In genomic region chr18:5890606-5891360, GRCh38 we compare ENCODE assay signal across 9 cellular contexts. TPM values are rescaled to one million over a fixed set of nuclear protein-coding genes. Genes with fewer than 3 reads are reported as not detected.
A peak's percentile ranks its signal among the peaks of the same experiment; 100 is the strongest.
DNase-seq lines count a peak whose midpoint lies in the region; ATAC-seq, FAIRE-seq and TF ChIP-seq lines count a peak whose summit lies in the region.
"Had no signal": no experiment of that assay in that cellular context is flagged by ENCODE, and none has a peak within 500 bp of the region (broad histone marks: within the 10 kb centered on the region; RNA-seq: fewer than 3 reads in every experiment).

No MANE protein-coding gene starts in this region.

- TF ChIP-seq RAD21 in A549 (conservative IDR thresholded peaks at IDR 0.05 in 1 of 2, IDR thresholded peaks at IDR 0.05 in 1 of 2), result no peak

- TF ChIP-seq POLR2A in A549 (IDR thresholded peaks at IDR 0.05; ENCODE audit: low read length), result no peak

- TF ChIP-seq EP300 in A549 (IDR thresholded peaks at IDR 0.05), result no peak

- DNase-seq in A549 (ENCODE audit: low read depth in 1 of 2, low spot score in 1 of 2) (peak; percentile 21 to 29), heart right ventricle (peak in 1 of 2 donors; percentile 46), retina (peak; percentile 89), T-helper 9 cell (no peak), DMS153 (lab: John Stamatoyannopoulos, UW) (no peak)
- no peak for DNase-seq in activated CD8-positive, alpha-beta memory T cell treated with anti-CD3 and anti-CD28 coated beads, Interleukin-2, amount 10 ng/mL, durations not matched to agents 7 days and 5 days

- H3K27ac ChIP-seq in A549 (no peak overlapping the region), heart right ventricle (peak overlapping the region in 1 of 10 donors; percentile 1)

- H3K4me1 ChIP-seq in A549, result peaks cover 6% of the 10 kb centered on the region; the same call in 2 of the 3 replicates
- H3K4me1 ChIP-seq in heart right ventricle, result peaks cover 2 to 19% (median 8%) of the 10 kb centered on the region in 9 donors

- H3K27ac Mint-ChIP-seq in activated CD8-positive, alpha-beta memory T cell treated with anti-CD3 and anti-CD28 coated beads, Interleukin-2, amount 10 ng/mL, durations not matched to agents 7 days and 5 days, result no peak overlapping the region

- TF ChIP-seq CTCF in A549 (IDR thresholded peaks at IDR 0.05), result peak; percentile 46
- TF ChIP-seq CTCF in heart right ventricle (IDR thresholded peaks at IDR 0.05), result peak; percentile 37 to 82 (median 63)

- no peaks in the 10 kb centered on the region for H3K4me1 Mint-ChIP-seq in activated CD8-positive, alpha-beta memory T cell treated with anti-CD3 and anti-CD28 coated beads, Interleukin-2, amount 10 ng/mL, durations not matched to agents 7 days and 5 days

- H3K9me3 ChIP-seq in A549, result no peaks in the 10 kb centered on the region
- no peaks in the 10 kb centered on the region for H3K9me3 ChIP-seq in heart right ventricle

- ATAC-seq in A549 (peak; percentile 89 to 97), GM19035 (IDR thresholded peaks at IDR 0.05; ENCODE audit: unreplicated experiment) (peak; percentile 82), HG03139 (IDR thresholded peaks at IDR 0.05; ENCODE audit: unreplicated experiment) (peak; percentile 84), heart right ventricle (peak; percentile 68 to 94 (median 82))
- peak; percentile 63 for ATAC-seq in activated CD8-positive, alpha-beta memory T cell treated with anti-CD3 and anti-CD28 coated beads, Interleukin-2, amount 10 ng/mL, durations not matched to agents 7 days and 5 days

- POLR2A ChIA-PET in A549 (lab: Yijun Ruan, JAX), result no interaction called here

- CTCF ChIA-PET in A549 (lab: Yijun Ruan, JAX), result interaction anchor here (0.5 to 2.5 kb wide), 12 partner anchors 9 to 818 kb away, joined by 3 to 11 read pairs (median 4); no protein-coding TSS in a partner anchor
- CTCF ChIA-PET in activated CD8-positive, alpha-beta memory T cell treated with anti-CD3 and anti-CD28 coated beads, Interleukin-2, amount 10 ng/mL, durations not matched to agents 7 days and 5 days (lab: Charles Lee), result interaction anchor here (1.2 to 1.3 kb wide), 2 partner anchors 9 to 13 kb away, joined by 3 read pairs; no protein-coding TSS in a partner anchor

- no peaks in the 10 kb centered on the region for H3K9me3 Mint-ChIP-seq in activated CD8-positive, alpha-beta memory T cell treated with anti-CD3 and anti-CD28 coated beads, Interleukin-2, amount 10 ng/mL, durations not matched to agents 7 days and 5 days (ENCODE audit: low read depth)

- intact Hi-C loops in heart right ventricle (cut with DNase I), result loop anchor here in 4 of 10 donors (5.0 to 10.0 kb wide), 4 partner anchors 232 to 884 kb away; no protein-coding TSS in a partner anchor

- H3K4me3 ChIP-seq in A549 (peak overlapping the region; percentile 34), heart right ventricle (peak overlapping the region; percentile 28 to 69 (median 49))

- H3K27me3 ChIP-seq in heart right ventricle, result peaks cover 21 to 96% (median 61%) of the 10 kb centered on the region in 7 donors

- peaks cover 2% of the 10 kb centered on the region for H3K36me3 Mint-ChIP-seq in activated CD8-positive, alpha-beta memory T cell treated with anti-CD3 and anti-CD28 coated beads, Interleukin-2, amount 10 ng/mL, durations not matched to agents 7 days and 5 days

- H3K4me2 ChIP-seq in A549, result peak overlapping the region; percentile 77

- H3K27me3 Mint-ChIP-seq in activated CD8-positive, alpha-beta memory T cell treated with anti-CD3 and anti-CD28 coated beads, Interleukin-2, amount 10 ng/mL, durations not matched to agents 7 days and 5 days, result peaks cover 53% of the 10 kb centered on the region

- WGBS in A549 (ENCODE audit: missing lambda C conversion rate), result no CpG with 5 or more reads among the region's 108 CpGs
- 1% methylated on average over 86 to 107 of the region's 108 CpGs for WGBS in heart right ventricle, 2 donors

- no peaks in the 10 kb centered on the region for H3K36me3 ChIP-seq in heart right ventricle

- no peak for FAIRE-seq in A549 (lab: Jason Lieb, UNC)
- FAIRE-seq: G401.6 had no signal

- H3K4me3 Mint-ChIP-seq in activated CD8-positive, alpha-beta memory T cell treated with anti-CD3 and anti-CD28 coated beads, Interleukin-2, amount 10 ng/mL, durations not matched to agents 7 days and 5 days, result no peak overlapping the region

TF ChIP-seq in A549, 52 proteins besides CTCF, POLR2A, EP300 and RAD21:
- TF ChIP-seq SMC3 (IDR thresholded peaks at IDR 0.05), result peak; percentile 41; the same call in 2 of the 3 replicates
- TF ChIP-seq CBX8 (IDR thresholded peaks at IDR 0.05), result no peak
- TF ChIP-seq, protein P1, sequence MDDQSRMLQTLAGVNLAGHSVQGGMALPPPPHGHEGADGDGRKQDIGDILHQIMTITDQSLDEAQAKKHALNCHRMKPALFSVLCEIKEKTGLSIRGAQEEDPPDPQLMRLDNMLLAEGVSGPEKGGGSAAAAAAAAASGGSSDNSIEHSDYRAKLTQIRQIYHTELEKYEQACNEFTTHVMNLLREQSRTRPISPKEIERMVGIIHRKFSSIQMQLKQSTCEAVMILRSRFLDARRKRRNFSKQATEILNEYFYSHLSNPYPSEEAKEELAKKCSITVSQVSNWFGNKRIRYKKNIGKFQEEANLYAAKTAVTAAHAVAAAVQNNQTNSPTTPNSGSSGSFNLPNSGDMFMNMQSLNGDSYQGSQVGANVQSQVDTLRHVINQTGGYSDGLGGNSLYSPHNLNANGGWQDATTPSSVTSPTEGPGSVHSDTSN (IDR thresholded peaks at IDR 0.05), result no peak
- TF ChIP-seq NR3C1 (IDR thresholded peaks at IDR 0.05), result no peak
- TF ChIP-seq SREBF2 (IDR thresholded peaks at IDR 0.05), result no peak
- TF ChIP-seq USF2 (IDR thresholded peaks at IDR 0.05), result no peak
- TF ChIP-seq RARB (CRISPR knock-in tag; IDR thresholded peaks at IDR 0.05), result no peak

RNA-seq across cellular contexts. Expression of gene TMEM200C, which starts 4.5 kb away (rescaled TPM):
- polyA plus RNA-seq in A549 (2011; rRNA removed), result 0.01 TPM in 1 of 2 replicates, not detected in the other
- not detected in 2 replicates for polyA plus RNA-seq in A549 (2012; cell fraction: cytosol; rRNA removed)
- not detected in 2 replicates for polyA plus RNA-seq in A549 (2012; cell fraction: nucleus; rRNA removed)
- polyA plus RNA-seq in A549 (2017; fragmentation: RNase III; extraction: RNeasy Plus Mini Kit Qiagen cat#74134 plus additional on column Dnase treatment), result not detected in 3 replicates
- polyA minus RNA-seq in A549 (2011; rRNA and poly(A)+ RNA removed), result not detected in 2 replicates
- not detected for total RNA-seq in activated CD8-positive, alpha-beta memory T cell treated with anti-CD3 and anti-CD28 coated beads, Interleukin-2, amount 10 ng/mL, durations not matched to agents 7 days and 5 days
- total RNA-seq in heart right ventricle, result under 1 TPM; 0.04 to 0.79 (median 0.33) TPM
- polyA plus RNA-seq in heart right ventricle, result 1 to 10 TPM in 1 of 2 donors, under 1 TPM in 1; 0.22 to 1.7 TPM

Comparison
In these comparisons a context has a peak if more than half of its experiments do, and no peak if none do; other contexts are left out.
1. DNase-seq: peak in A549 (2 of 2) and retina (single experiment); none in activated CD8-positive, alpha-beta memory T cell treated with anti-CD3 and anti-CD28 coated beads, Interleukin-2, amount 10 ng/mL, durations not matched to agents 7 days and 5 days (single experiment), T-helper 9 cell (single experiment) and DMS153 (single experiment).
2. Peak in every context shown above with its lines, with median percentiles within 50 percentile points of each other: ATAC-seq.